17 cellular contexts compared by ENCODE assay signal in the genomic region with DNA sequence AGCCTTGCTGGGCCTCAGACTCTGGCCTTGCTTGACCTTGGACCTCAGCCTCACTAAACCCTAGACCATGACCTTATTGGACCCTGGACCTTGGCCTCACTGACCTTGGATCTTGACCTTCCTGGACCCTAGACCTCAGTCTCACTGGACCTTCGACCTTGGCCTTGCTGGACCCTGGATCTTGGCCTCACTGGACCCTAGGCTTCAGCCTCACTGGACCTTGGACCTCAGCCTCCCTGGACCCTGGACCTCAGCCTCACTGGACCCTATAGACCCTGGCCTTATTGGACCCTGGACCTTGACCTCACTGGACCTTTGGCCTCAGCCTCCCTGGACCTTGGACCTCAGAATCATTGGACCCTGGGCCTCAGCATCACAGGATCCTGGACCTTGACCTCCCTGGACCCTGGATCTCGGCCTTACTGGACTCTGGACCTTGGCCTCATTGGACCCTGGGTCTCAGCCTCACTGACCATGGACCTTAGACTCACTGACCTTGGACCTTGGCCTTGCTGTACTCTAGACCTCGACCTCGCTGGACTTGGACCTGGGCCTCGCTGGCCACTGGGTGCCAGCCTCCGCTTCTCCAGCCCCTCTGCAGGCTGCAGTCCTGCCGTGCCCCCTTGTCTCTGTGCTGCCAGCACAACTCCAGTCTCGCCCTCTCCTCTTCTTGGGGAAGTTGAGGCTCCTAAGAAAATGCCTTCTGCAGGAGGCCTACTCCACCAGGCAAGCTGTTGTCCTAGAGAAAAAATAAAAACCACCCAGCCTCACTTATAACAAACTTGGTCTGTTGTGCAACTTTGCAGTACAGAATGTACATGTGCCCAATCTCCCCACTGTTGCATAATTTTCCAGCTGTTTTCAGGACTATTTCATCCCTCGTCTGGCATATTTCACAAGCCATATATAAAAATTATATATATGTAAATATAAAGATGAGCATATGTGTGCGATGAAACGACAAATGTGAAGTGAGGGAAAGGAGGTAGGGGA. TPM values are rescaled to one million over a fixed set of nuclear protein-coding genes. Genes with fewer than 3 reads are reported as not detected.
A peak's percentile ranks its signal among the peaks of the same experiment; 100 is the strongest.
DNase-seq lines count a peak whose midpoint lies in the region; ATAC-seq and TF ChIP-seq lines count a peak whose summit lies in the region.
"Had no signal": no experiment of that assay in that cellular context is flagged by ENCODE, and none has a peak within 500 bp of the region (broad histone marks: within the 10 kb centered on the region; RNA-seq: fewer than 3 reads in every experiment).

No MANE protein-coding gene starts in this region.

- H2BK120ac ChIP-seq in IMR-90 (ENCODE audit: low read depth, low read length): no peak overlapping the region

- H3K14ac ChIP-seq in IMR-90 (replicated peaks; ENCODE audit: low read depth, low read length): no peak overlapping the region

- no peak overlapping the region; the same call in 1 of the 2 replicates for H4K91ac ChIP-seq in IMR-90 (ENCODE audit: insufficient read depth, low read depth, low read length)

- H3K27me3 ChIP-seq in IMR-90 (ENCODE audit: control insufficient read depth, insufficient read depth, low read length) (no peaks in the 10 kb centered on the region; the same call in 1 of the 2 replicates), right cardiac atrium (ENCODE audit: control insufficient read depth, insufficient read depth) (no peaks in the 10 kb centered on the region), spleen (replicated peaks in 1 of 7) (peaks cover 0 to 9% (median 0%) of the 10 kb centered on the region in 7 donors), smooth muscle cell (ENCODE audit: low read depth) (no peaks in the 10 kb centered on the region), ascending aorta (no peaks in the 10 kb centered on the region)
- H3K27me3 ChIP-seq: ovary, SJSA1 had no signal

- peaks cover 6% of the 10 kb centered on the region for H3K9me3 Mint-ChIP-seq in chondrocyte (ENCODE audit: low read depth)
- H3K9me3 Mint-ChIP-seq: mesothelial cell of epicardium had no signal

- no peak for TF ChIP-seq RAD21 in IMR-90 (IDR thresholded peaks at IDR 0.05; ENCODE audit: low read length)

- H3K56ac ChIP-seq in IMR-90 (ENCODE audit: extremely low read depth, insufficient read depth, low read length): no peak overlapping the region

- H3K9me1 ChIP-seq in IMR-90 (ENCODE audit: insufficient read depth, low read length): no peaks in the 10 kb centered on the region

- no peak overlapping the region for H3K4me3 Mint-ChIP-seq in chondrocyte (ENCODE audit: unreplicated experiment)
- H3K4me3 Mint-ChIP-seq: activated CD8-positive, alpha-beta memory T cell treated with anti-CD3 and anti-CD28 coated beads, Interleukin-2, amount 10 ng/mL, durations not matched to agents 7 days and 5 days; mesothelial cell of epicardium had no signal

- H2BK20ac ChIP-seq in IMR-90 (ENCODE audit: low read depth, low read length): no peak overlapping the region

- H4K20me1 ChIP-seq in IMR-90 (ENCODE audit: insufficient read depth, low read length) (no peaks in the 10 kb centered on the region), smooth muscle cell (ENCODE audit: low read depth) (no peaks in the 10 kb centered on the region)

- H2AK5ac ChIP-seq in IMR-90 (ENCODE audit: low read depth, low read length): no peak overlapping the region; the same call in 1 of the 2 replicates

- POLR2A ChIA-PET in IMR-90 (lab: Charles Lee; ENCODE audit: unreplicated experiment): no interaction called here

- CTCF ChIA-PET in IMR-90 (lab: Yijun Ruan, JAX): interaction anchor here (0.6 kb wide), 2 partner anchors 70 to 89 kb away, joined by 3 read pairs; no protein-coding TSS in a partner anchor

- H4K8ac ChIP-seq in IMR-90 (ENCODE audit: low read depth in 2 of 2, low read length in 2 of 2): peak overlapping the region in 1 of 2 experiments; percentile 21; a peak in 1 of 4 replicates

- no peak overlapping the region for H2BK5ac ChIP-seq in IMR-90 (ENCODE audit: low read depth, low read length, poor library complexity, severe bottlenecking)

- intact Hi-C loops in IMR-90 (cut with micrococcal nuclease) (no loop called here), right cardiac atrium (cut with DNase I) (no loop called here), spleen (cut with DNase I; ENCODE audit: low total_unique reads) (no loop called here), ascending aorta (cut with DNase I) (no loop called here)

- peak overlapping the region; percentile 8; the same call in 1 of the 2 replicates for H3K4me2 ChIP-seq in IMR-90 (ENCODE audit: low read depth, low read length)
- H3K4me2 ChIP-seq in smooth muscle cell: no peak overlapping the region

- H3K36me3 ChIP-seq in IMR-90 (ENCODE audit: control insufficient read depth, insufficient read depth, low read length) (no peaks in the 10 kb centered on the region), spleen (no peaks in the 10 kb centered on the region), smooth muscle cell (ENCODE audit: low read depth) (no peaks in the 10 kb centered on the region), ascending aorta (no peaks in the 10 kb centered on the region)
- H3K36me3 ChIP-seq: ovary, SJSA1 had no signal

- peaks cover 3% of the 10 kb centered on the region for H3K4me1 Mint-ChIP-seq in chondrocyte (ENCODE audit: low read depth)
- H3K4me1 Mint-ChIP-seq: activated CD8-positive, alpha-beta memory T cell treated with anti-CD3 and anti-CD28 coated beads, Interleukin-2, amount 10 ng/mL, durations not matched to agents 7 days and 5 days; mesothelial cell of epicardium had no signal

- H2AFZ ChIP-seq in IMR-90 (replicated peaks; ENCODE audit: low read length, poor library complexity) (no peak overlapping the region), smooth muscle cell (ENCODE audit: low read depth) (no peak overlapping the region)

- no peaks in the 10 kb centered on the region for H3F3A ChIP-seq in smooth muscle cell (ENCODE audit: low read depth)

- H3K23ac ChIP-seq in IMR-90 (ENCODE audit: low read depth, low read length): no peak overlapping the region

- no peak for TF ChIP-seq POLR2A in IMR-90 (IDR thresholded peaks at IDR 0.05; ENCODE audit: low read depth, low read length)
- TF ChIP-seq POLR2A in spleen (IDR thresholded peaks at IDR 0.05): no peak

- dilution Hi-C loops in IMR-90 (cut with HindIII; ENCODE audit: low sequenced_read_pairs, unreplicated experiment): no loop called here

- peaks cover 2% of the 10 kb centered on the region for H3K27me3 Mint-ChIP-seq in chondrocyte (ENCODE audit: low read depth)
- H3K27me3 Mint-ChIP-seq: activated CD8-positive, alpha-beta memory T cell treated with anti-CD3 and anti-CD28 coated beads, Interleukin-2, amount 10 ng/mL, durations not matched to agents 7 days and 5 days had no signal

- TF ChIP-seq CTCF in IMR-90 (conservative IDR thresholded peaks at IDR 0.05; ENCODE audit: low read depth, low read length) (no peak), chondrocyte (IDR thresholded peaks at IDR 0.05) (no peak), spleen (IDR thresholded peaks at IDR 0.05 in 8 of 11, conservative IDR thresholded peaks at IDR 0.05 in 3 of 11) (no peak), smooth muscle cell (IDR thresholded peaks at IDR 0.05; ENCODE audit: borderline replicate concordance, insufficient read depth, poor library complexity, severe bottlenecking) (no peak), ascending aorta (IDR thresholded peaks at IDR 0.05) (no peak)

- in situ Hi-C loops in IMR-90 (cut with MboI; ENCODE audit: low sequenced_read_pairs): no loop called here

- no peaks in the 10 kb centered on the region for H3K79me2 ChIP-seq in smooth muscle cell (ENCODE audit: low read depth)

- no TSS peak for BruUV-seq in IMR-90 (replicated peaks; lab: Mats Ljungman, UMichigan)

- H3K9me3 ChIP-seq in IMR-90 (ENCODE audit: control insufficient read depth, insufficient read depth, low read length): no peaks in the 10 kb centered on the region
- H3K9me3 ChIP-seq in right cardiac atrium (ENCODE audit: control insufficient read depth, low read length): no peaks in the 10 kb centered on the region
- no peaks in the 10 kb centered on the region for H3K9me3 ChIP-seq in spleen
- H3K9me3 ChIP-seq in smooth muscle cell (replicated peaks; ENCODE audit: low read depth): no peaks in the 10 kb centered on the region
- H3K9me3 ChIP-seq in ascending aorta: no peaks in the 10 kb centered on the region
- H3K9me3 ChIP-seq: ovary had no signal

- H2BK15ac ChIP-seq in IMR-90 (ENCODE audit: low read depth, low read length): no peak overlapping the region

- H4K5ac ChIP-seq in IMR-90 (ENCODE audit: low read depth, low read length): peak overlapping the region; percentile 74; the same call in 1 of the 2 replicates

- H3K36me3 Mint-ChIP-seq in chondrocyte (ENCODE audit: low read depth): no peaks in the 10 kb centered on the region
- H3K36me3 Mint-ChIP-seq: activated CD8-positive, alpha-beta memory T cell treated with anti-CD3 and anti-CD28 coated beads, Interleukin-2, amount 10 ng/mL, durations not matched to agents 7 days and 5 days; mesothelial cell of epicardium had no signal

- DNase-seq in IMR-90 (peak; percentile 59), chondrocyte (ENCODE audit: low spot score) (no peak), right cardiac atrium (peak in 1 of 3 donors; percentile 56), spleen (no peak), smooth muscle cell (lab: John Stamatoyannopoulos, UW; ENCODE audit: unreplicated experiment) (no peak), ascending aorta (ENCODE audit: low spot score in 2 of 2) (no peak)
- DNase-seq: activated CD8-positive, alpha-beta memory T cell treated with anti-CD3 and anti-CD28 coated beads, Interleukin-2, amount 10 ng/mL, durations not matched to agents 7 days and 5 days; activated naive CD4-positive, alpha-beta T cell; caudate nucleus; NCI-H1930; NCI-H774 had no signal

- 75% methylated on average over 5 of the region's 11 CpGs; no CpG with 5 or more reads in 1 of the 2 experiments for WGBS in IMR-90 (ENCODE audit: extremely low coverage in 2 of 2, insufficient read length in 1 of 2), 2 experiments
- 79% methylated on average over 11 of the region's 11 CpGs for WGBS in right cardiac atrium
- 61 to 81% (median 73%) methylated on average over 11 of the region's 11 CpGs for WGBS in spleen, 5 donors
- 87% methylated on average over 11 of the region's 11 CpGs for WGBS in smooth muscle cell (ENCODE audit: low lambda C conversion rate)

- H3K9ac ChIP-seq in IMR-90 (ENCODE audit: low read depth, low read length) (no peak overlapping the region), smooth muscle cell (ENCODE audit: low read depth) (no peak overlapping the region)

- H3K27ac Mint-ChIP-seq in chondrocyte (ENCODE audit: unreplicated experiment): peak overlapping the region; percentile 75
- H3K27ac Mint-ChIP-seq: activated CD8-positive, alpha-beta memory T cell treated with anti-CD3 and anti-CD28 coated beads, Interleukin-2, amount 10 ng/mL, durations not matched to agents 7 days and 5 days; mesothelial cell of epicardium had no signal

- H3K27ac ChIP-seq in IMR-90 (ENCODE audit: insufficient read depth, low read length): peak overlapping the region; percentile 41; the same call in 1 of the 2 replicates
- H3K27ac ChIP-seq in right cardiac atrium (ENCODE audit: low read length): peak overlapping the region; percentile 55
- H3K27ac ChIP-seq in spleen: peak overlapping the region in 6 of 8 donors; percentile 26 to 84 (median 69)
- H3K27ac ChIP-seq in smooth muscle cell (ENCODE audit: low read depth): no peak overlapping the region
- peak overlapping the region in 1 of 2 donors; percentile 28 for H3K27ac ChIP-seq in ascending aorta
- H3K27ac ChIP-seq: ovary, SJSA1 had no signal

- H3K4ac ChIP-seq in IMR-90 (ENCODE audit: low read depth, low read length): 0 out of 2 replicates have a peak overlapping the region, but pooled peaks have one; percentile 10

- H3K18ac ChIP-seq in IMR-90 (ENCODE audit: low read depth, low read length): peak overlapping the region; percentile 65; the same call in 1 of the 2 replicates

- ATAC-seq in IMR-90 (ENCODE audit: low read depth) (peak; percentile 74), right cardiac atrium (peak; percentile 72 to 79), HG02852 (IDR thresholded peaks at IDR 0.05; ENCODE audit: unreplicated experiment) (no peak), HG02763 (IDR thresholded peaks at IDR 0.05; ENCODE audit: unreplicated experiment) (no peak)
- ATAC-seq: activated CD8-positive, alpha-beta memory T cell treated with anti-CD3 and anti-CD28 coated beads, Interleukin-2, amount 10 ng/mL, durations not matched to agents 7 days and 5 days; K562 had no signal

- no peaks in the 10 kb centered on the region for H3K79me1 ChIP-seq in IMR-90 (ENCODE audit: low read depth in 1 of 2, low read length in 2 of 2)

- peaks cover 10% of the 10 kb centered on the region; the same call in 1 of the 2 replicates for H3K4me1 ChIP-seq in IMR-90 (ENCODE audit: control insufficient read depth, insufficient read depth, low read length)
- H3K4me1 ChIP-seq in right cardiac atrium (ENCODE audit: control insufficient read depth, insufficient read depth, low read length): peaks cover 11% of the 10 kb centered on the region
- H3K4me1 ChIP-seq in spleen: peaks cover 0 to 31% (median 8%) of the 10 kb centered on the region in 6 donors
- H3K4me1 ChIP-seq in smooth muscle cell (ENCODE audit: low read depth): no peaks in the 10 kb centered on the region
- no peaks in the 10 kb centered on the region for H3K4me1 ChIP-seq in ascending aorta
- H3K4me1 ChIP-seq: SJSA1 had no signal

- H3K4me3 ChIP-seq in IMR-90 (ENCODE audit: insufficient read depth, low read depth, low read length) (no peak overlapping the region), right cardiac atrium (ENCODE audit: low read length) (no peak overlapping the region), spleen (no peak overlapping the region), smooth muscle cell (no peak overlapping the region), ascending aorta (no peak overlapping the region)
- H3K4me3 ChIP-seq: K562, ovary, SJSA1 had no signal

- H2AK9ac ChIP-seq in IMR-90 (replicated peaks; ENCODE audit: low read depth, low read length, poor library complexity): no peak overlapping the region

RNA-seq across cellular contexts. Expression of a gene that starts 11.0 kb away (rescaled TPM):
- total RNA-seq in IMR-90 (2012; rRNA removed) (18.3 and 19.0 TPM in 2 replicates), chondrocyte (17.9 to 93.2 TPM (median 91.2 TPM) in 3 replicates), right cardiac atrium (10 to 100 TPM; 11.9 to 23.2 (median 18.0) TPM), spleen (100 to 1,000 TPM in 1 of 7 donors, 10 to 100 TPM in 6; 44.0 to 101 (median 64.5) TPM), smooth muscle cell (22.8 and 32.0 TPM in 2 replicates), ascending aorta (51.0 TPM)
- polyA plus RNA-seq in IMR-90 (2012; rRNA removed) (58.8 and 68.2 TPM in 2 replicates), right cardiac atrium (7.0 TPM), spleen (10 to 100 TPM in 1 of 3 donors, 1 to 10 TPM in 2; 4.0 to 16.8 (median 4.4) TPM), smooth muscle cell (25.3 and 37.5 TPM in 2 replicates)
- polyA plus RNA-seq in IMR-90 (2012; cell fraction: cytosol; rRNA removed): 45.1 and 77.2 TPM in 2 replicates
- 77.0 and 118 TPM in 2 replicates for polyA plus RNA-seq in IMR-90 (2012; cell fraction: nucleus; rRNA removed; ENCODE audit: low replicate concordance)
- total RNA-seq: activated CD8-positive, alpha-beta memory T cell treated with anti-CD3 and anti-CD28 coated beads, Interleukin-2, amount 10 ng/mL, durations not matched to agents 7 days and 5 days; K562 had no signal
- polyA plus RNA-seq: K562 had no signal

Comparison
In these comparisons a context has a peak if more than half of its experiments do, and no peak if none do; other contexts are left out.
1. ATAC-seq: peak in IMR-90 (single experiment) and right cardiac atrium (2 of 2); none in HG02852 (single experiment) and HG02763 (single experiment).